14 cellular contexts compared by ENCODE assay signal in genomic region chr13:75319244-75319643, GRCh38.
DNase-seq lines count a peak whose midpoint lies in the region; ATAC-seq and TF ChIP-seq lines count a peak whose summit lies in the region.
"Had no signal": no experiment of that assay in that cellular context is flagged by ENCODE, and none has a peak within 500 bp of the region (broad histone marks: within the 10 kb centered on the region; RNA-seq: fewer than 3 reads in every experiment).

No MANE protein-coding gene starts in this region.

- no peaks in the 10 kb centered on the region for H3K27me3 Mint-ChIP-seq in T-helper 2 cell treated with Interferon-gamma antibody and Interleukin-4, amounts not matched to agents 5 μg/mL and 100 μg/mL, for 36 hours (ENCODE audit: low read depth)
- H3K27me3 Mint-ChIP-seq: memory B cell had no signal

- H3K4me3 ChIP-seq in mammary epithelial cell (replicated peaks in 1 of 3; ENCODE audit: insufficient read depth in 1 of 3, low read depth in 2 of 3, low read length in 3 of 3): no peak overlapping the region
- H3K4me3 ChIP-seq in breast epithelium: no peak overlapping the region
- no peak overlapping the region for H3K4me3 ChIP-seq in upper lobe of right lung
- H3K4me3 ChIP-seq: pancreas had no signal

- intact Hi-C loops in mammary epithelial cell (cut with micrococcal nuclease) (no loop called here), breast epithelium (cut with DNase I; ENCODE audit: low total_unique reads) (no loop called here), upper lobe of right lung (cut with DNase I) (no loop called here)

- peaks cover 2% of the 10 kb centered on the region for H3K36me3 ChIP-seq in mammary epithelial cell (ENCODE audit: insufficient read depth, low read length)
- no peaks in the 10 kb centered on the region for H3K36me3 ChIP-seq in breast epithelium
- no peaks in the 10 kb centered on the region for H3K36me3 ChIP-seq in upper lobe of right lung

- no peaks in the 10 kb centered on the region for H3K4me1 ChIP-seq in mammary epithelial cell (ENCODE audit: insufficient read depth, low read length)
- no peaks in the 10 kb centered on the region for H3K4me1 ChIP-seq in breast epithelium
- H3K4me1 ChIP-seq in upper lobe of right lung: peaks cover 7% of the 10 kb centered on the region
- H3K4me1 ChIP-seq: pancreas had no signal

- H3K27me3 ChIP-seq in mammary epithelial cell (ENCODE audit: insufficient read depth, low read length): no peaks in the 10 kb centered on the region
- no peaks in the 10 kb centered on the region for H3K27me3 ChIP-seq in breast epithelium
- no peaks in the 10 kb centered on the region for H3K27me3 ChIP-seq in upper lobe of right lung
- H3K27me3 ChIP-seq: pancreas had no signal

- H3K4me1 Mint-ChIP-seq in T-helper 2 cell treated with Interferon-gamma antibody and Interleukin-4, amounts not matched to agents 5 μg/mL and 100 μg/mL, for 36 hours (ENCODE audit: low read depth): peaks cover 64% of the 10 kb centered on the region
- H3K4me1 Mint-ChIP-seq: endodermal cell had no signal

- H3K9me3 ChIP-seq in mammary epithelial cell (replicated peaks; ENCODE audit: insufficient read depth, low read length) (no peaks in the 10 kb centered on the region), breast epithelium (no peaks in the 10 kb centered on the region), upper lobe of right lung (no peaks in the 10 kb centered on the region)
- H3K9me3 ChIP-seq: pancreas had no signal

- H4K20me1 ChIP-seq in mammary epithelial cell (ENCODE audit: insufficient read depth, low read length): no peaks in the 10 kb centered on the region

- dilution Hi-C loops in mammary epithelial cell (cut with HindIII; ENCODE audit: low sequenced_read_pairs): no loop called here

- BruUV-seq in mammary epithelial cell (replicated peaks; lab: Mats Ljungman, UMichigan): no TSS peak

- no peak for TF ChIP-seq CTCF in mammary epithelial cell (conservative IDR thresholded peaks at IDR 0.05 in 1 of 2, IDR thresholded peaks at IDR 0.05 in 1 of 2; ENCODE audit: extremely low read depth in 1 of 2, insufficient read depth in 1 of 2, low read depth in 1 of 2, low read length in 2 of 2)
- TF ChIP-seq CTCF in breast epithelium (IDR thresholded peaks at IDR 0.05): no peak
- TF ChIP-seq CTCF in upper lobe of right lung (IDR thresholded peaks at IDR 0.05): no peak

- CTCF ChIA-PET in mammary epithelial cell (lab: Charles Lee; ENCODE audit: low non-redundant PET): no interaction called here

- WGBS in mammary epithelial cell (ENCODE audit: low coverage, missing lambda C conversion rate): 98% methylated on average over 4 of the region's 4 CpGs

- peak; percentile 41 for DNase-seq in mammary epithelial cell
- no peak for DNase-seq in breast epithelium (ENCODE audit: low spot score in 2 of 2)
- DNase-seq in T-helper 2 cell treated with Interferon-gamma antibody and Interleukin-4, amounts not matched to agents 5 μg/mL and 100 μg/mL, for 36 hours (ENCODE audit: low spot score): no peak
- peak; percentile 11 for DNase-seq in fibroblast of peridontal ligament (ENCODE audit: extremely low read depth)
- DNase-seq in upper lobe of right lung: no peak
- no peak for DNase-seq in NCI-H524 (lab: John Stamatoyannopoulos, UW)
- DNase-seq: EL, endodermal cell, hippocampal formation, NCI-H2171 treated with DMSO at 0.1 percent for 48 hours, pancreas had no signal

- ATAC-seq in upper lobe of right lung (peak; percentile 83), GM18870 (IDR thresholded peaks at IDR 0.05; ENCODE audit: unreplicated experiment) (no peak), HG02610 (IDR thresholded peaks at IDR 0.05; ENCODE audit: unreplicated experiment) (no peak)

- no peaks in the 10 kb centered on the region for H3K9me3 Mint-ChIP-seq in T-helper 2 cell treated with Interferon-gamma antibody and Interleukin-4, amounts not matched to agents 5 μg/mL and 100 μg/mL, for 36 hours
- H3K9me3 Mint-ChIP-seq: endodermal cell, memory B cell had no signal

- peak overlapping the region; percentile 100 for H3K27ac Mint-ChIP-seq in T-helper 2 cell treated with Interferon-gamma antibody and Interleukin-4, amounts not matched to agents 5 μg/mL and 100 μg/mL, for 36 hours
- H3K27ac Mint-ChIP-seq: endodermal cell, memory B cell had no signal

- H3K9ac ChIP-seq in mammary epithelial cell (ENCODE audit: insufficient read depth, low read length): no peak overlapping the region

- H3K4me3 Mint-ChIP-seq in T-helper 2 cell treated with Interferon-gamma antibody and Interleukin-4, amounts not matched to agents 5 μg/mL and 100 μg/mL, for 36 hours: peak overlapping the region; percentile 83
- H3K4me3 Mint-ChIP-seq: endodermal cell, memory B cell had no signal

- no peak overlapping the region for H2AFZ ChIP-seq in mammary epithelial cell (ENCODE audit: low read depth, low read length)

- no peak overlapping the region for H3K27ac ChIP-seq in mammary epithelial cell (ENCODE audit: insufficient read depth, low read depth, low read length)
- no peak overlapping the region for H3K27ac ChIP-seq in breast epithelium
- H3K27ac ChIP-seq in upper lobe of right lung: no peak overlapping the region
- H3K27ac ChIP-seq: pancreas had no signal

- H3K4me2 ChIP-seq in mammary epithelial cell (ENCODE audit: insufficient read depth, low read depth, low read length): no peak overlapping the region

- peaks cover 14% of the 10 kb centered on the region for H3K36me3 Mint-ChIP-seq in T-helper 2 cell treated with Interferon-gamma antibody and Interleukin-4, amounts not matched to agents 5 μg/mL and 100 μg/mL, for 36 hours (ENCODE audit: low read depth)
- H3K36me3 Mint-ChIP-seq: memory B cell had no signal

- no peak for TF ChIP-seq POLR2A in breast epithelium (IDR thresholded peaks at IDR 0.05)

- in situ Hi-C loops in mammary epithelial cell (cut with MboI; ENCODE audit: low sequenced_read_pairs in 2 of 2): no loop called here

- H3K79me2 ChIP-seq in mammary epithelial cell (ENCODE audit: insufficient read depth, low read length): no peaks in the 10 kb centered on the region

Comparison
In these comparisons a context has a peak if more than half of its experiments do, and no peak if none do; other contexts are left out.
1. DNase-seq: peak in mammary epithelial cell (single experiment) and fibroblast of peridontal ligament (single experiment); none in breast epithelium (0 of 2), T-helper 2 cell treated with Interferon-gamma antibody and Interleukin-4, amounts not matched to agents 5 μg/mL and 100 μg/mL, for 36 hours (single experiment), upper lobe of right lung (single experiment) and NCI-H524 (0 of 2).